Comparison of ENCODE assay signal across 8 cellular contexts in genomic region chr5:37370864-37371726, GRCh38. TPM values are rescaled to one million over a fixed set of nuclear protein-coding genes. Genes with fewer than 3 reads are reported as not detected.
DNase-seq lines count a peak whose midpoint lies in the region; ATAC-seq, FAIRE-seq and TF ChIP-seq lines count a peak whose summit lies in the region.

TSS of gene NUP155 (minus strand) at chr5:37371106. CDS start at chr5:37370977, 129 bp downstream.

- H3K4me1 ChIP-seq in BE2C, result no peaks in the 10 kb centered on the region; the same call in 1 of the 2 replicates

- DNase-seq in BE2C (peak; percentile 93), GM19239 (ENCODE audit: insufficient read length, low spot score) (peak; percentile 76), NCI-H524 treated with DMSO at 0.1 percent for 48 hours (lab: John Stamatoyannopoulos, UW) (peak; percentile 84)
- DNase-seq in activated CD4-positive, alpha-beta T cell treated with anti-CD3 and anti-CD28 coated beads for 4 hours, result peak; percentile 86
- DNase-seq in stimulated activated CD4-positive, alpha-beta T cell treated with anti-CD3 and anti-CD28 coated beads, Interleukin-1b, Interleukin-23, amount 100 ng/mL, for 4 hours (ENCODE audit: low read depth in 2 of 2), result peak; percentile 77 to 78

- no peaks in the 10 kb centered on the region for H3K9me3 ChIP-seq in BE2C

- H3K27ac ChIP-seq in cingulate gyrus (ENCODE audit: low read depth, low read length) (peak within 1 kb of the TSS; percentile 82), layer of hippocampus (ENCODE audit: low read depth, low read length) (peak within 1 kb of the TSS; percentile 61)

- peak; percentile 98 for FAIRE-seq in GM19239 (lab: Jason Lieb, UNC)

- no peak for TF ChIP-seq CTCF in BE2C (IDR thresholded peaks at IDR 0.05; ENCODE audit: low read depth, low read length)

- no peaks in the 10 kb centered on the region for H3K27me3 ChIP-seq in BE2C
- no peaks in the 10 kb centered on the region for H3K27me3 ChIP-seq in layer of hippocampus (ENCODE audit: control insufficient read depth, insufficient read depth, low read length)

- peaks cover 7% of the 10 kb centered on the region for H3K36me3 ChIP-seq in BE2C

- peak within 1 kb of the TSS; percentile 100 for H3K4me3 ChIP-seq in BE2C (ENCODE audit: low read depth, low read length)

- peak; percentile 91 for ATAC-seq in HG03457 (IDR thresholded peaks at IDR 0.05; ENCODE audit: unreplicated experiment)

RNA-seq across cellular contexts. Expression of gene NUP155, which starts in this region (rescaled TPM):
- 18.7 TPM for polyA plus RNA-seq in BE2C (2012; ENCODE audit: insufficient read depth, insufficient read length, low read depth)

Comparison
In these comparisons a context has a peak if more than half of its experiments do, and no peak if none do; other contexts are left out.
1. Peak in every context shown above with its lines: DNase-seq, ATAC-seq, H3K4me3 ChIP-seq and H3K27ac ChIP-seq.